8 cellular contexts compared by ENCODE assay signal in the genomic region with DNA sequence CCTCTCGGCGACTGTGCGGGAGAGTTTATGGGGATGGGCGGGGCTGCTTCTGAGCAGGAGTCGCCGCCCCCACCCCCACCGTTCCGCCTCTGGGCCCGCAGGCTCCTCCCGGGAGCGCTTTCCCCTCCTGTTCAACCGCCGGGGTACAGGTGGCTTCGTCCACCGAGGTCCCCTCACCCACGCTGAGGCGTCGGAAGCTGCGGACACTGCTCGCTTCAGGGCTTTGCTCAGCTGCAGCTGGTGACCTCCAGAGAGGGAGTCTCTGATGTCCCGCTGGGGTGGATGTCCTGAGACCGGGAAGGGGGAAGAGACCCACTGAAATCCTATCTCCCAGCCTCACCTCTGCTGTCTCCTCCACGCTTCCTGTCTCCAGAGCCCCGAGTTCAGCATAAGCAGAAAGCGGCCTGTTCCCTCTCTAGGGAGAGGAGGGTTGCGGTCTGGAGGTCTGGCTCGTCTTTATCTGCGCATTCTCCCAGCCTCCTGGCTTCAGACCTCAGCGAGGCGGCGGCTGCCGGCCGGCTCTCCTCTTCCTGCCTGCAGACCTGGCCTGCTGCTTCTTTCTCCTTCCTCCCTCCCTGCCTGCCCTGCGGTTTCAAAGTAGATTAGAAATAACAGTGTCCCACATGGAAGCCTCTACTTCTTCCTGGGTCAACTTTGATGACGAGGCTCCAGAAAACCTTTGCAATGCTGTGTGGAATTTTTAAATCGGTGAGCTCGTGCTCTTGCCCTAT. TPM values are rescaled to one million over a fixed set of nuclear protein-coding genes. Genes with fewer than 3 reads are reported as not detected.
DNase-seq lines count a peak whose midpoint lies in the region; ATAC-seq, FAIRE-seq and TF ChIP-seq lines count a peak whose summit lies in the region.

No MANE protein-coding gene starts in this region.

- no peak overlapping the region for H2AFZ ChIP-seq in astrocyte (ENCODE audit: low read depth, low read length)

- 0 out of 22 replicates have a peak, but pooled peaks cover 0 to 6% (median 0%) of the 10 kb centered on the region in 11 experiments for H3K27me3 ChIP-seq in BLaER1 treated with 17β-estradiol and CSF1 and Interleukin-3, amounts not matched to agents 10 nM and 100 nM
- peaks cover 96% of the 10 kb centered on the region for H3K27me3 ChIP-seq in HUES6 (ENCODE audit: control insufficient read depth, insufficient read depth, low read length)
- H3K27me3 ChIP-seq in astrocyte (ENCODE audit: insufficient read depth, low read length): peaks cover 22% of the 10 kb centered on the region
- H3K27me3 ChIP-seq in lower lobe of right lung (ENCODE audit: low read depth): peaks cover 61% of the 10 kb centered on the region

- FAIRE-seq in astrocyte (lab: Jason Lieb, UNC): no peak

- H3K79me2 ChIP-seq in astrocyte (ENCODE audit: insufficient read depth, low read length): no peaks in the 10 kb centered on the region

- H3K36me3 ChIP-seq in BLaER1 treated with 17β-estradiol and CSF1 and Interleukin-3, amounts not matched to agents 10 nM and 100 nM: no peaks in the 10 kb centered on the region
- H3K36me3 ChIP-seq in HUES6 (ENCODE audit: control insufficient read depth, insufficient read depth, low read length) (no peaks in the 10 kb centered on the region), astrocyte (ENCODE audit: insufficient read depth, low read length) (no peaks in the 10 kb centered on the region), lower lobe of right lung (no peaks in the 10 kb centered on the region)

- H4K20me1 ChIP-seq in BLaER1 treated with 17β-estradiol and CSF1 and Interleukin-3, amounts not matched to agents 10 nM and 100 nM: no peaks in the 10 kb centered on the region
- H4K20me1 ChIP-seq in astrocyte (ENCODE audit: insufficient read depth, low read length): no peaks in the 10 kb centered on the region

- H3K4me1 ChIP-seq in BLaER1 treated with 17β-estradiol and CSF1 and Interleukin-3, amounts not matched to agents 10 nM and 100 nM: peaks cover 27 to 48% (median 35%) of the 10 kb centered on the region in 10 experiments
- H3K4me1 ChIP-seq in HUES6 (ENCODE audit: control insufficient read depth, insufficient read depth, low read length) (peaks cover 3% of the 10 kb centered on the region; the same call in 1 of the 2 replicates), astrocyte (ENCODE audit: insufficient read depth, low read length) (no peaks in the 10 kb centered on the region), lower lobe of right lung (peaks cover 30% of the 10 kb centered on the region)

- peak overlapping the region; percentile 39 to 64 (median 51) for H3K4me3 ChIP-seq in BLaER1 treated with 17β-estradiol and CSF1 and Interleukin-3, amounts not matched to agents 10 nM and 100 nM
- H3K4me3 ChIP-seq in HUES6 (ENCODE audit: low read depth, low read length) (peak overlapping the region; percentile 64), astrocyte (ENCODE audit: insufficient read depth, low read depth, low read length) (no peak overlapping the region), lower lobe of right lung (peak overlapping the region; percentile 37)

- no peaks in the 10 kb centered on the region for H3K4me1 Mint-ChIP-seq in astrocyte (ENCODE audit: low read depth, unreplicated experiment)

- peak overlapping the region; percentile 22 to 71 (median 54); a peak in 20 of 22 replicates for H3K9ac ChIP-seq in BLaER1 treated with 17β-estradiol and CSF1 and Interleukin-3, amounts not matched to agents 10 nM and 100 nM
- H3K9ac ChIP-seq in HUES6 (ENCODE audit: low read length) (no peak overlapping the region), astrocyte (ENCODE audit: low read length) (no peak overlapping the region)

- peak; percentile 23 to 31 for ATAC-seq in lower lobe of right lung
- no peak for ATAC-seq in HG02763 (IDR thresholded peaks at IDR 0.05; ENCODE audit: unreplicated experiment)
- no peak for ATAC-seq in GM18519 (IDR thresholded peaks at IDR 0.05; ENCODE audit: low FRiP score, unreplicated experiment)

- peaks cover 2 to 11% (median 5%) of the 10 kb centered on the region in 11 experiments; a peak in 21 of 22 replicates for H3K9me3 ChIP-seq in BLaER1 treated with 17β-estradiol and CSF1 and Interleukin-3, amounts not matched to agents 10 nM and 100 nM (replicated peaks in 1 of 11)
- H3K9me3 ChIP-seq in HUES6 (ENCODE audit: control insufficient read depth, insufficient read depth, low read depth, low read length) (peaks cover 40% of the 10 kb centered on the region; the same call in 1 of the 2 replicates), astrocyte (ENCODE audit: insufficient read depth, low read depth, low read length) (peaks cover 7% of the 10 kb centered on the region), lower lobe of right lung (no peaks in the 10 kb centered on the region)

- H3K4me3 Mint-ChIP-seq in astrocyte (ENCODE audit: unreplicated experiment): peak overlapping the region; percentile 82

- H3K9me3 Mint-ChIP-seq in astrocyte (ENCODE audit: unreplicated experiment): no peaks in the 10 kb centered on the region

- intact Hi-C loops in lower lobe of right lung (cut with DNase I): no loop called here

- DNase-seq in astrocyte (ENCODE audit: low read depth) (peak; percentile 7), lower lobe of right lung (no peak), NCI-H2171 (lab: John Stamatoyannopoulos, UW) (no peak), putamen (ENCODE audit: low spot score) (no peak)

- TF ChIP-seq CTCF in astrocyte (IDR thresholded peaks at IDR 0.05; ENCODE audit: insufficient read depth, low read depth, low read length): no peak
- no peak for TF ChIP-seq CTCF in lower lobe of right lung (IDR thresholded peaks at IDR 0.05)

- no peak overlapping the region for H3K27ac Mint-ChIP-seq in astrocyte (ENCODE audit: unreplicated experiment)

- H3K4me2 ChIP-seq in BLaER1 treated with 17β-estradiol and CSF1 and Interleukin-3, amounts not matched to agents 10 nM and 100 nM: peak overlapping the region; percentile 90 to 100 (median 95)
- peak overlapping the region; percentile 60 for H3K4me2 ChIP-seq in astrocyte (ENCODE audit: low read length)

- no peaks in the 10 kb centered on the region for H3K36me3 Mint-ChIP-seq in astrocyte (ENCODE audit: low read depth, unreplicated experiment)

- H3K27me3 Mint-ChIP-seq in astrocyte (ENCODE audit: low read depth, unreplicated experiment): peaks cover 48% of the 10 kb centered on the region

- peak overlapping the region in 9 of 11 experiments; percentile 31 to 69 (median 62); a peak in 17 of 22 replicates for H3K27ac ChIP-seq in BLaER1 treated with 17β-estradiol and CSF1 and Interleukin-3, amounts not matched to agents 10 nM and 100 nM
- H3K27ac ChIP-seq in HUES6 (ENCODE audit: low read depth, low read length): no peak overlapping the region
- no peak overlapping the region for H3K27ac ChIP-seq in astrocyte (ENCODE audit: low read depth, low read length)
- H3K27ac ChIP-seq in lower lobe of right lung: no peak overlapping the region

RNA-seq across cellular contexts. Expression of a gene that starts 1.8 kb away (rescaled TPM):
- total RNA-seq in astrocyte (2.2 TPM in 2 replicates), lower lobe of right lung (0.86 TPM)

RNA-seq across cellular contexts. Expression of a gene that starts 36.4 kb away (rescaled TPM):
- total RNA-seq in astrocyte (0.23 TPM in 1 of 2 replicates, not detected in the other), lower lobe of right lung (0.74 TPM)

Comparison
In these comparisons a context has a peak if more than half of its experiments do, and no peak if none do; other contexts are left out.
1. H3K27ac ChIP-seq: peak in BLaER1 treated with 17β-estradiol and CSF1 and Interleukin-3, amounts not matched to agents 10 nM and 100 nM (9 of 11); none in HUES6 (single experiment), astrocyte (single experiment) and lower lobe of right lung (single experiment).
2. H3K9ac ChIP-seq: peak in BLaER1 treated with 17β-estradiol and CSF1 and Interleukin-3, amounts not matched to agents 10 nM and 100 nM (11 of 11); none in HUES6 (single experiment) and astrocyte (single experiment).
3. ATAC-seq: peak in lower lobe of right lung (2 of 2); none in HG02763 (single experiment) and GM18519 (single experiment).